ENCODE assay signal across 6 cellular contexts in genomic region chr9:26477963-26478362, GRCh38.
"Had no signal": no experiment of that assay in that cellular context is flagged by ENCODE, and none has a peak within 500 bp of the region (broad histone marks: within the 10 kb centered on the region; RNA-seq: fewer than 3 reads in every experiment).

No MANE protein-coding gene starts in this region.

- H3K4me1 Mint-ChIP-seq: GM23338, IgD-negative memory B cell had no signal

- H3K27ac ChIP-seq: HL-60 had no signal

- H3K4me3 Mint-ChIP-seq: GM23338, HFFc6, IgD-negative memory B cell had no signal

- H3K4me1 ChIP-seq: HAP-1 had no signal

- H3K4me3 ChIP-seq: GM23338, HAP-1 had no signal

- H3K36me3 ChIP-seq: HAP-1 had no signal

- H3K4me2 ChIP-seq: GM23338 had no signal

- DNase-seq: HFFc6, KBM-7 had no signal

- H3K27ac Mint-ChIP-seq: GM23338, HFFc6, IgD-negative memory B cell had no signal

- H2AFZ ChIP-seq: GM23338 had no signal

- H3K9me3 ChIP-seq: HAP-1 had no signal

- H3K27me3 Mint-ChIP-seq: IgD-negative memory B cell had no signal
